Comparison of ENCODE assay signal across 8 cellular contexts in genomic region chr11:11843233-11843632, GRCh38. TPM values are rescaled to one million over a fixed set of nuclear protein-coding genes. Genes with fewer than 3 reads are reported as not detected.
DNase-seq lines count a peak whose midpoint lies in the region; ATAC-seq and FAIRE-seq lines count a peak whose summit lies in the region.

No MANE protein-coding gene starts in this region.

- peaks cover 28% of the 10 kb centered on the region for H3K4me1 ChIP-seq in mucosa of stomach (ENCODE audit: control insufficient read depth, insufficient read depth, low read length)

- no peaks in the 10 kb centered on the region for H3K27me3 ChIP-seq in mucosa of stomach (ENCODE audit: control insufficient read depth, insufficient read depth, low read length)

- ATAC-seq in HG02588 (IDR thresholded peaks at IDR 0.05; ENCODE audit: unreplicated experiment) (no peak), HG03039 (IDR thresholded peaks at IDR 0.05; ENCODE audit: unreplicated experiment) (no peak)

- H3K4me3 ChIP-seq in mucosa of stomach (ENCODE audit: low read length), result peak overlapping the region; percentile 88

- FAIRE-seq in colon (lab: Jason Lieb, UNC), result peak; percentile 31

- no peaks in the 10 kb centered on the region for H3K9me3 ChIP-seq in mucosa of stomach (ENCODE audit: control insufficient read depth, low read length)

- no peaks in the 10 kb centered on the region for H3K36me3 ChIP-seq in mucosa of stomach (ENCODE audit: control insufficient read depth, insufficient read depth, low read length)

- peak; percentile 27 for DNase-seq in Daoy (ENCODE audit: low read depth)
- DNase-seq in LoVo (ENCODE audit: low spot score), result peak; percentile 28
- no peak for DNase-seq in T1000 (lab: John Stamatoyannopoulos, UW)
- no peak for DNase-seq in DMS153 treated with DMSO at 0.1 percent for 48 hours (lab: John Stamatoyannopoulos, UW; ENCODE audit: unreplicated experiment)

- H3K9ac ChIP-seq in mucosa of stomach (ENCODE audit: low read length), result peak overlapping the region; percentile 98

RNA-seq across cellular contexts. Expression of gene USP47, which starts 1.5 kb away (rescaled TPM):
- total RNA-seq in Daoy (2014; rRNA removed; shearing (Covaris generic)), result 32.9 and 34.5 TPM in 2 replicates

Comparison
In these comparisons a context has a peak if more than half of its experiments do, and no peak if none do; other contexts are left out.
1. DNase-seq: peak in Daoy (single experiment) and LoVo (single experiment); none in T1000 (single experiment) and DMS153 treated with DMSO at 0.1 percent for 48 hours (single experiment).